ENCODE assay signal across 9 cellular contexts in the genomic region with DNA sequence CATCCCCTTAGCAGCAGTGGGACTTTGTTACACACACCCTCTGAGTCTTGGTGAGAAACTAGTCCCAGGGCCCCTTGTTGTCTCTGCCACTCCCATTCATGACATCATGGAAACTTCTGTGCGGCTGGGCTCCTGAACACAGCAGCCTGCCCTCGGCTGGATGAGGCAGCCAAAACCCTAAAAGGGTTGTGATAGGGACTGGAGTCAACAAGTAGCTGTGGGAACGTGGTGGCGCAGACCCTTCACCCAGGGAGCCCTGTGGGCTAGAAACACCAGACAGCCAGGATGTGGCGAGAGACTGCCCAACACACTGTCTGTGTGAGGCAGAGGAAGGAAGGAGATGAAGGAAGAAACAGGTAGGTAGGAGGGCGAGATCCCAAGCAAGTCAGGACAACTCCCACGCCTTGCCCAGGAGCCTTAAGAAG. TPM values are rescaled to one million over a fixed set of nuclear protein-coding genes. Genes with fewer than 3 reads are reported as not detected.
DNase-seq lines count a peak whose midpoint lies in the region; TF ChIP-seq lines count a peak whose summit lies in the region.
"Had no signal": no experiment of that assay in that cellular context is flagged by ENCODE, and none has a peak within 500 bp of the region (broad histone marks: within the 10 kb centered on the region; RNA-seq: fewer than 3 reads in every experiment).

No MANE protein-coding gene starts in this region.

- H3K27me3 ChIP-seq in A673 (replicated peaks; ENCODE audit: insufficient read depth, low read depth, low read length, poor library complexity), result no peaks in the 10 kb centered on the region
- no peaks in the 10 kb centered on the region for H3K27me3 ChIP-seq in mucosa of stomach (ENCODE audit: control insufficient read depth, insufficient read depth, low read length)

- CTCF ChIA-PET in A673 (lab: Charles Lee), result no interaction called here

- no peaks in the 10 kb centered on the region for H3K36me3 ChIP-seq in A673 (ENCODE audit: insufficient read depth, low read length, poor library complexity, severe bottlenecking)
- H3K36me3 ChIP-seq in mucosa of stomach (ENCODE audit: control insufficient read depth, insufficient read depth, low read length), result no peaks in the 10 kb centered on the region

- intact Hi-C loops in A673 (cut with micrococcal nuclease; ENCODE audit: unreplicated experiment), result no loop called here

- DNase-seq in A673 (ENCODE audit: low spot score) (peak; percentile 37), pons (ENCODE audit: low spot score) (no peak), NCI-H2196 (lab: John Stamatoyannopoulos, UW; ENCODE audit: unreplicated experiment) (no peak), NCI-H2196 treated with DMSO at 0.1 percent for 48 hours (lab: John Stamatoyannopoulos, UW; ENCODE audit: unreplicated experiment) (no peak), SKM-1 (lab: John Stamatoyannopoulos, UW; ENCODE audit: unreplicated experiment) (no peak)
- DNase-seq in NK-92 treated with Interleukin-12 subunit alpha and Interleukin-12 subunit beta, amount 100 ng/mL, for 24 hours (lab: John Stamatoyannopoulos, UW), result peak; percentile 60
- DNase-seq in activated T-helper 9 cell treated with anti-CD3 and anti-CD28 coated beads, Interleukin-2, amount 50 U/mL, for 16 hours (ENCODE audit: low read depth), result peak; percentile 74
- DNase-seq: NCI-H1436 had no signal

- peak overlapping the region; percentile 13 for H3K9ac ChIP-seq in mucosa of stomach (ENCODE audit: low read length)

- POLR2A ChIA-PET in A673 (lab: Charles Lee; ENCODE audit: low non-redundant PET), result no interaction called here

- H3K4me3 ChIP-seq in A673 (ENCODE audit: low read depth, low read length, poor library complexity, severe bottlenecking) (no peak overlapping the region), mucosa of stomach (ENCODE audit: low read length) (no peak overlapping the region)

- no peak overlapping the region for H3K27ac ChIP-seq in A673 (ENCODE audit: low read depth, low read length, poor library complexity, severe bottlenecking)

- H3K4me1 ChIP-seq in A673 (ENCODE audit: insufficient read depth, low read length, poor library complexity, severe bottlenecking) (no peaks in the 10 kb centered on the region), mucosa of stomach (ENCODE audit: control insufficient read depth, insufficient read depth, low read length) (peaks cover 10% of the 10 kb centered on the region)

- TF ChIP-seq CTCF in A673 (conservative IDR thresholded peaks at IDR 0.05; ENCODE audit: low read depth, low read length), result no peak

- no TSS peak for BruUV-seq in A673 (replicated peaks; lab: Mats Ljungman, UMichigan)

- no peaks in the 10 kb centered on the region for H3K9me3 ChIP-seq in A673 (ENCODE audit: low read depth, low read length, poor library complexity, severe bottlenecking)
- no peaks in the 10 kb centered on the region for H3K9me3 ChIP-seq in mucosa of stomach (ENCODE audit: control insufficient read depth, low read length)

RNA-seq across cellular contexts. Expression of a gene that starts 3.9 kb away (rescaled TPM):
- not detected in 2 replicates for total RNA-seq in A673 (2021)

RNA-seq across cellular contexts. Expression of a gene that starts 5.5 kb away (rescaled TPM):
- total RNA-seq in A673 (2021), result not detected in 2 replicates

RNA-seq across cellular contexts. Expression of a gene that starts 20.8 kb away (rescaled TPM):
- 52.0 and 54.2 TPM in 2 replicates for total RNA-seq in A673 (2021)

RNA-seq across cellular contexts. Expression of a gene that starts 34.1 kb away (rescaled TPM):
- total RNA-seq in A673 (2021), result not detected in 2 replicates

Comparison
In these comparisons a context has a peak if more than half of its experiments do, and no peak if none do; other contexts are left out.
1. DNase-seq: peak in A673 (single experiment), NK-92 treated with Interleukin-12 subunit alpha and Interleukin-12 subunit beta, amount 100 ng/mL, for 24 hours (single experiment) and activated T-helper 9 cell treated with anti-CD3 and anti-CD28 coated beads, Interleukin-2, amount 50 U/mL, for 16 hours (single experiment); none in pons (single experiment), NCI-H2196 (single experiment), NCI-H2196 treated with DMSO at 0.1 percent for 48 hours (single experiment) and SKM-1 (single experiment).